Comparison of ENCODE assay signal across 1 cellular context in the genomic region with DNA sequence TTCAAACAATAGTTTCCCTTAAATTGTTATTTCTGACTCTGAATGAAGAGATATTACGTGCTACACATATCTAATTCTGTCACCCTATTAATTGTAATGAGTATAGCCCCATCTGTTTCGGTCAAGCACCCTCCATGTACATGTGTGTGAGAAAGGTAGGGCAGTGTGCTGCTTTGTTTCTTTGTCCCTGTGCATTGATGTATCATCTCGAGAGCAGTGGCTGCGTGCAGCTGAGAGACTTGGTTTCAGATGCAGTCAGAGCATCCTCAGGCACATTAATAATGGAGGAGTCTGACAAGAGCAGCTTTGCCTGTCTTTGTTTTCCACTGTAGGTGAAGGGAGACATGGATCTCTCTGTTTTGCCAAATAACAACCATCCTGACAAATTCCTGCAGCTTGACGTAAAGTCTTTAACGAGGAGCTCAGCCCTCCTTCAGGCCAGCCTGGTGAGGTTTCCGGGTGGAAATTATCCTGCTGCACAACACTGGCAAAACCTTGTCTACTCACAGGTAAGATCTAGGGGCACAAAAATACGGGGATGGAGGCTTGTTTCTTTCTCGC.
TF ChIP-seq lines count a peak whose summit lies in the region.

A gene with protein sequence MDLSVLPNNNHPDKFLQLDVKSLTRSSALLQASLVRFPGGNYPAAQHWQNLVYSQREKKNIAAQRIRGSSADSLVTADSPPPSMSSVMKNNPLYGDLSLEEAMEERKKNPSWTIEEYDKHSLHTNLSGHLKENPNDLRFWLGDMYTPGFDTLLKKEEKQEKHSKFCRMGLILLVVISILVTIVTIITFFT (plus strand): TSS at position 248 of the 561 bp plus-strand sequence. CDS start 97 bp downstream, at position 345.

TF ChIP-seq in H1, 55 proteins besides CTCF, POLR2A, EP300 and RAD21:
- no peak for TF ChIP-seq MAFK (IDR thresholded peaks at IDR 0.05; ENCODE audit: low read depth, low read length)
- no peak for TF ChIP-seq TEAD4 (IDR thresholded peaks at IDR 0.05; ENCODE audit: low read depth, low read length)
- no peak for TF ChIP-seq BACH1 (IDR thresholded peaks at IDR 0.05; ENCODE audit: low read length)
- TF ChIP-seq YY1 (IDR thresholded peaks at IDR 0.05; ENCODE audit: low read depth, low read length) = no peak
